Comparison of ENCODE assay signal across 18 cellular contexts in the genomic region with DNA sequence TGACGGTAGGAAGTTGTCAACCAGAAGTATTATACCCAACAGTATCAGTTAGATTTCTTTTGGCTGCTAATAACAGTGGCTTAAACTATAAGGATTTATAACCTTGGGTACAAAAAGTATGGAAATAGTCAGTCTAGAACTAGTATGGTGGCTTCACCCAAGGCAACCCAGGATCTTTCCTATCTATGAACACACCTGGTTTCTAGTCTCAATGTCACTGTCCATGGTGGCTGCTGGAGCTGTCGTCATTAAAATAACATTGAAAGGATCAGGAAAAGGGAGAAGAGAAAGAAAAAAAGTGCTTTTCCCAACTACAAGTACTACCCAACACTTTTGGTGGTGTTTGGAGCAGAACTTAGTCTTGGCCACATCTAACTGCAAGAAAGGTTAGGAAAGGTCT. TPM values are rescaled to one million over a fixed set of nuclear protein-coding genes. Genes with fewer than 3 reads are reported as not detected.
A peak's percentile ranks its signal among the peaks of the same experiment; 100 is the strongest.
DNase-seq lines count a peak whose midpoint lies in the region; ATAC-seq and TF ChIP-seq lines count a peak whose summit lies in the region.
"Had no signal": no experiment of that assay in that cellular context is flagged by ENCODE, and none has a peak within 500 bp of the region (broad histone marks: within the 10 kb centered on the region; RNA-seq: fewer than 3 reads in every experiment).

No MANE protein-coding gene starts in this region.

- H3K36me3 Mint-ChIP-seq in T-cell, result peaks cover 38% of the 10 kb centered on the region
- H3K36me3 Mint-ChIP-seq in stimulated activated effector memory CD8-positive, alpha-beta T cell treated with anti-CD3 and anti-CD28 coated beads, Interleukin-12 subunit alpha, Interleukin-12 subunit beta, amount 100 ng/mL, for 72 hours, result peaks cover 20% of the 10 kb centered on the region

- H3K4me1 Mint-ChIP-seq in T-cell, result peaks cover 49 to 58% (median 51%) of the 10 kb centered on the region in 3 donors
- peaks cover 50% of the 10 kb centered on the region for H3K4me1 Mint-ChIP-seq in stimulated activated effector memory CD8-positive, alpha-beta T cell treated with anti-CD3 and anti-CD28 coated beads, Interleukin-12 subunit alpha, Interleukin-12 subunit beta, amount 100 ng/mL, for 72 hours

- 89 to 92% methylated on average over 2 of the region's 2 CpGs for WGBS in testis, 2 donors

- RAD21 ChIA-PET in HCT116 (lab: Charles Lee; ENCODE audit: low non-redundant PET in 1 of 2, low total read pairs in 2 of 2, uncharacterized antibody in 2 of 2, unreplicated experiment in 2 of 2), result no interaction called here

- H3K4me1 ChIP-seq in HCT116 (ENCODE audit: control insufficient read depth in 1 of 2, insufficient read depth in 2 of 2, low read length in 2 of 2) (no peaks in the 10 kb centered on the region), tibial artery (peaks cover 0 to 17% (median 0%) of the 10 kb centered on the region in 4 donors), testis (no peaks in the 10 kb centered on the region)

- peaks cover 0 to 4% of the 10 kb centered on the region in 2 experiments; a peak in 1 of 4 replicates for H3K9me3 ChIP-seq in HCT116 (ENCODE audit: control insufficient read depth in 1 of 2, insufficient read depth in 1 of 2, low read depth in 1 of 2, low read length in 2 of 2)
- H3K9me3 ChIP-seq in tibial artery, result peaks cover 0 to 13% (median 9%) of the 10 kb centered on the region in 3 donors
- H3K9me3 ChIP-seq in testis, result no peaks in the 10 kb centered on the region

- DNase-seq in NCI-H2081 (lab: John Stamatoyannopoulos, UW) (peak; percentile 17 to 59), NCI-H2081 treated with DMSO at 0.1 percent for 48 hours (lab: John Stamatoyannopoulos, UW) (no peak), HCT116 (ENCODE audit: low read depth, low spot score) (no peak), T-cell (no peak), tibial artery (no peak), C1 segment of cervical spinal cord (lab: John Stamatoyannopoulos, UW) (no peak), testis (no peak)
- DNase-seq in stimulated activated effector memory CD8-positive, alpha-beta T cell treated with anti-CD3 and anti-CD28 coated beads, Interleukin-12 subunit alpha, Interleukin-12 subunit beta, amount 100 ng/mL, for 72 hours (ENCODE audit: low spot score in 2 of 2), result no peak
- DNase-seq: 8988T; CD8-positive, alpha-beta T cell; MM.1S; NCI-H1092; NCI-H1436 treated with DMSO at 0.1 percent for 48 hours; NCI-H510A; NCI-H774; PC-3; SIG-M5 had no signal

- ATAC-seq in HCT116 (no peak), T-cell (replicated peaks in 1 of 4) (no peak)
- ATAC-seq in stimulated activated effector memory CD8-positive, alpha-beta T cell treated with anti-CD3 and anti-CD28 coated beads, Interleukin-12 subunit alpha, Interleukin-12 subunit beta, amount 100 ng/mL, for 72 hours, result no peak
- ATAC-seq: CD8-positive, alpha-beta T cell; PC-3 had no signal

- H3K4me3 ChIP-seq in HCT116 (replicated peaks in 1 of 2; ENCODE audit: low read depth in 1 of 2, low read length in 2 of 2) (no peak overlapping the region), tibial artery (no peak overlapping the region), testis (no peak overlapping the region)

- CTCF ChIA-PET in HCT116 (lab: Charles Lee) (no interaction called here), T-cell (lab: Charles Lee) (no interaction called here)

- no peaks in the 10 kb centered on the region for H4K20me1 ChIP-seq in HCT116 (ENCODE audit: insufficient read depth)

- no peak for TF ChIP-seq CTCF in HCT116 (IDR thresholded peaks at IDR 0.05 in 2 of 3, conservative IDR thresholded peaks at IDR 0.05 in 1 of 3; ENCODE audit: borderline replicate concordance in 1 of 3, insufficient read depth in 1 of 3, low read depth in 2 of 3, low read length in 2 of 3)
- no peak for TF ChIP-seq CTCF in tibial artery (IDR thresholded peaks at IDR 0.05)
- TF ChIP-seq CTCF in testis (IDR thresholded peaks at IDR 0.05), result no peak

- no TSS peak for BruUV-seq in HCT116 (replicated peaks; lab: Mats Ljungman, UMichigan)

- H3K36me3 ChIP-seq in HCT116 (ENCODE audit: control insufficient read depth in 1 of 2, insufficient read depth in 2 of 2, low read length in 2 of 2) (no peaks in the 10 kb centered on the region), tibial artery (peaks cover 0 to 3% (median 0%) of the 10 kb centered on the region in 3 donors), testis (ENCODE audit: low read depth, missing control alignments) (no peaks in the 10 kb centered on the region)

- H3K27me3 ChIP-seq in HCT116 (ENCODE audit: insufficient read depth, low read length) (no peaks in the 10 kb centered on the region), tibial artery (no peaks in the 10 kb centered on the region), testis (no peaks in the 10 kb centered on the region)

- no peaks in the 10 kb centered on the region for H3K27me3 Mint-ChIP-seq in T-cell

- H3K27ac Mint-ChIP-seq in T-cell, result peak overlapping the region; percentile 0 to 74
- H3K27ac Mint-ChIP-seq in stimulated activated effector memory CD8-positive, alpha-beta T cell treated with anti-CD3 and anti-CD28 coated beads, Interleukin-12 subunit alpha, Interleukin-12 subunit beta, amount 100 ng/mL, for 72 hours, result peak overlapping the region; percentile 36
- H3K27ac Mint-ChIP-seq: CD8-positive, alpha-beta T cell had no signal

- H3K27ac ChIP-seq in HCT116 (ENCODE audit: low read depth, low read length), result no peak overlapping the region
- no peak overlapping the region for H3K27ac ChIP-seq in tibial artery
- H3K27ac ChIP-seq in testis, result no peak overlapping the region
- H3K27ac ChIP-seq: RWPE1 had no signal

- peaks cover 19% of the 10 kb centered on the region for H3K79me2 ChIP-seq in HCT116 (ENCODE audit: insufficient read depth, low read length)

- intact Hi-C loops in HCT116 (cut with micrococcal nuclease), result no loop called here
- intact Hi-C loops in tibial artery (cut with DNase I; ENCODE audit: low total_unique reads), result no loop called here
- intact Hi-C loops in testis (cut with DNase I; ENCODE audit: low total_unique reads), result no loop called here

- H2AFZ ChIP-seq in HCT116 (ENCODE audit: low read depth, low read length, poor library complexity, severe bottlenecking), result no peak overlapping the region

- TF ChIP-seq POLR2A in HCT116 (IDR thresholded peaks at IDR 0.05; ENCODE audit: borderline replicate concordance, extremely low read depth, insufficient read depth, insufficient read length) (no peak), testis (IDR thresholded peaks at IDR 0.05) (no peak)

- no peak overlapping the region for H3K4me3 Mint-ChIP-seq in T-cell
- H3K4me3 Mint-ChIP-seq in stimulated activated effector memory CD8-positive, alpha-beta T cell treated with anti-CD3 and anti-CD28 coated beads, Interleukin-12 subunit alpha, Interleukin-12 subunit beta, amount 100 ng/mL, for 72 hours, result no peak overlapping the region
- H3K4me3 Mint-ChIP-seq: CD8-positive, alpha-beta T cell had no signal

- H3K9ac ChIP-seq in HCT116 (ENCODE audit: low read length), result no peak overlapping the region

- no peak overlapping the region for H3K4me2 ChIP-seq in HCT116 (ENCODE audit: low read length)

- no peak for TF ChIP-seq RAD21 in HCT116 (IDR thresholded peaks at IDR 0.05; ENCODE audit: low read depth)

- no peaks in the 10 kb centered on the region for H3K9me2 ChIP-seq in HCT116 (ENCODE audit: insufficient read depth)

- POLR2A ChIA-PET in HCT116 (lab: Charles Lee) (no interaction called here), T-cell (lab: Charles Lee) (no interaction called here)

- H3K9me3 Mint-ChIP-seq in T-cell, result peaks cover 14 to 39% (median 15%) of the 10 kb centered on the region in 3 donors
- peaks cover 19% of the 10 kb centered on the region for H3K9me3 Mint-ChIP-seq in stimulated activated effector memory CD8-positive, alpha-beta T cell treated with anti-CD3 and anti-CD28 coated beads, Interleukin-12 subunit alpha, Interleukin-12 subunit beta, amount 100 ng/mL, for 72 hours

TF ChIP-seq in HCT116, 20 proteins besides CTCF, POLR2A, EP300 and RAD21 (continues in another document):
- TF ChIP-seq, protein P1, sequence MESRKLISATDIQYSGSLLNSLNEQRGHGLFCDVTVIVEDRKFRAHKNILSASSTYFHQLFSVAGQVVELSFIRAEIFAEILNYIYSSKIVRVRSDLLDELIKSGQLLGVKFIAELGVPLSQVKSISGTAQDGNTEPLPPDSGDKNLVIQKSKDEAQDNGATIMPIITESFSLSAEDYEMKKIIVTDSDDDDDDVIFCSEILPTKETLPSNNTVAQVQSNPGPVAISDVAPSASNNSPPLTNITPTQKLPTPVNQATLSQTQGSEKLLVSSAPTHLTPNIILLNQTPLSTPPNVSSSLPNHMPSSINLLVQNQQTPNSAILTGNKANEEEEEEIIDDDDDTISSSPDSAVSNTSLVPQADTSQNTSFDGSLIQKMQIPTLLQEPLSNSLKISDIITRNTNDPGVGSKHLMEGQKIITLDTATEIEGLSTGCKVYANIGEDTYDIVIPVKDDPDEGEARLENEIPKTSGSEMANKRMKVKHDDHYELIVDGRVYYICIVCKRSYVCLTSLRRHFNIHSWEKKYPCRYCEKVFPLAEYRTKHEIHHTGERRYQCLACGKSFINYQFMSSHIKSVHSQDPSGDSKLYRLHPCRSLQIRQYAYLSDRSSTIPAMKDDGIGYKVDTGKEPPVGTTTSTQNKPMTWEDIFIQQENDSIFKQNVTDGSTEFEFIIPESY (IDR thresholded peaks at IDR 0.05; ENCODE audit: extremely low read depth, insufficient replicate concordance, low read length), result no peak

RNA-seq across cellular contexts. Expression of a gene that starts 27.7 kb away (rescaled TPM):
- total RNA-seq in HCT116 (2021; ENCODE audit: unreplicated experiment) (26.7 TPM), T-cell (10 to 100 TPM; 19.7 to 35.8 (median 28.0) TPM), testis (10 to 100 TPM; 26.6 to 35.3 TPM)
- polyA plus RNA-seq in HCT116 (2012), result 6.2 and 9.5 TPM in 2 replicates
- 13.9 TPM for polyA plus RNA-seq in testis (ENCODE audit: insufficient read depth, low read depth, low replicate concordance)

RNA-seq across cellular contexts. Expression of a gene that starts 28.1 kb away (rescaled TPM):
- 10.3 TPM for total RNA-seq in HCT116 (2021; ENCODE audit: unreplicated experiment)
- polyA plus RNA-seq in HCT116 (2012), result 5.1 and 9.4 TPM in 2 replicates
- total RNA-seq in T-cell, result 10 to 100 TPM in 3 of 5 donors, 1 to 10 TPM in 2; 3.6 to 13.0 (median 10.6) TPM
- total RNA-seq in testis, result 10 to 100 TPM; 21.7 to 31.4 TPM
- polyA plus RNA-seq in testis (ENCODE audit: insufficient read depth, low read depth, low replicate concordance), result 27.9 TPM

Comparison
In these comparisons a context has a peak if more than half of its experiments do, and no peak if none do; other contexts are left out.
1. DNase-seq: peak in NCI-H2081 (2 of 2); none in NCI-H2081 treated with DMSO at 0.1 percent for 48 hours (single experiment), HCT116 (single experiment), T-cell (0 of 34), stimulated activated effector memory CD8-positive, alpha-beta T cell treated with anti-CD3 and anti-CD28 coated beads, Interleukin-12 subunit alpha, Interleukin-12 subunit beta, amount 100 ng/mL, for 72 hours (0 of 2), tibial artery (0 of 2), C1 segment of cervical spinal cord (0 of 14) and testis (single experiment).